10 cellular contexts compared by ENCODE assay signal in genomic region chr11:117833401-117833891, GRCh38. TPM values are rescaled to one million over a fixed set of nuclear protein-coding genes. Genes with fewer than 3 reads are reported as not detected.
DNase-seq lines count a peak whose midpoint lies in the region; ATAC-seq and TF ChIP-seq lines count a peak whose summit lies in the region.
"Had no signal": no experiment of that assay in that cellular context is flagged by ENCODE, and none has a peak within 500 bp of the region (broad histone marks: within the 10 kb centered on the region; RNA-seq: fewer than 3 reads in every experiment).

No MANE protein-coding gene starts in this region.

- H3K9me3 Mint-ChIP-seq in brain: no peaks in the 10 kb centered on the region
- H3K9me3 Mint-ChIP-seq in nephron: no peaks in the 10 kb centered on the region

- no peak overlapping the region for H3K4me3 Mint-ChIP-seq in brain
- peak overlapping the region in 1 of 3 experiments; percentile 76 for H3K4me3 Mint-ChIP-seq in nephron

- no peaks in the 10 kb centered on the region for H3K36me3 ChIP-seq in OCI-LY7 (ENCODE audit: insufficient read depth, low read length)

- CTCF ChIA-PET in OCI-LY7 (lab: Charles Lee; ENCODE audit: unreplicated experiment): interaction anchor here (1.4 kb wide), 1 partner anchor 113 kb away, joined by 3 read pairs; no protein-coding TSS in a partner anchor

- H3K36me3 Mint-ChIP-seq in brain: peaks cover 6% of the 10 kb centered on the region
- H3K36me3 Mint-ChIP-seq in nephron (ENCODE audit: low read depth): peaks cover 4% of the 10 kb centered on the region

- H3K4me3 ChIP-seq in OCI-LY7 (ENCODE audit: low read depth, low read length, poor library complexity, severe bottlenecking): no peak overlapping the region

- peak overlapping the region in 3 of 5 experiments; percentile 33 to 89 (median 87) for H3K27ac Mint-ChIP-seq in brain
- peak overlapping the region; percentile 65 to 99 (median 67) for H3K27ac Mint-ChIP-seq in nephron

- H3K4me1 Mint-ChIP-seq in brain (peaks cover 41% of the 10 kb centered on the region), nephron (peaks cover 33% of the 10 kb centered on the region)

- H3K27ac ChIP-seq in OCI-LY7 (ENCODE audit: low read depth, low read length, poor library complexity, severe bottlenecking): no peak overlapping the region

- POLR2A ChIA-PET in OCI-LY7 (lab: Charles Lee): interaction anchor here (1.8 kb wide), 1 partner anchor 10 kb away, joined by 4 read pairs; no protein-coding TSS in a partner anchor

- no peak for ATAC-seq in GM18873 (IDR thresholded peaks at IDR 0.05; ENCODE audit: low FRiP score, unreplicated experiment)
- no peak for ATAC-seq in HG02610 (IDR thresholded peaks at IDR 0.05; ENCODE audit: unreplicated experiment)
- ATAC-seq in GM18870 (IDR thresholded peaks at IDR 0.05; ENCODE audit: unreplicated experiment): no peak

- intact Hi-C loops in OCI-LY7 (cut with micrococcal nuclease; ENCODE audit: unreplicated experiment): no loop called here

- H3K9me2 ChIP-seq in OCI-LY7 (ENCODE audit: insufficient read depth, low read length): no peaks in the 10 kb centered on the region

- DNase-seq in DMS79 (lab: John Stamatoyannopoulos, UW): peak; percentile 98
- peak; percentile 98 for DNase-seq in NCI-H146 (lab: John Stamatoyannopoulos, UW)
- no peak for DNase-seq in OCI-LY7 (ENCODE audit: low spot score)

- H3K27me3 Mint-ChIP-seq in brain: peaks cover 4% of the 10 kb centered on the region
- H3K27me3 Mint-ChIP-seq in nephron (ENCODE audit: low read depth): peaks cover 3% of the 10 kb centered on the region

- H3K4me1 ChIP-seq in OCI-LY7 (ENCODE audit: insufficient read depth, low read length, poor library complexity, severe bottlenecking): no peaks in the 10 kb centered on the region

- H3K9me3 ChIP-seq in OCI-LY7 (ENCODE audit: low read length): no peaks in the 10 kb centered on the region

- no peak overlapping the region for H3K4me2 ChIP-seq in OCI-LY7 (ENCODE audit: low read length)

- no peak for TF ChIP-seq CTCF in brain (conservative IDR thresholded peaks at IDR 0.05)
- no peak for TF ChIP-seq CTCF in nephron (IDR thresholded peaks at IDR 0.05; ENCODE audit: unreplicated experiment in 3 of 3)
- TF ChIP-seq CTCF in OCI-LY7 (conservative IDR thresholded peaks at IDR 0.05; ENCODE audit: low read length): no peak

- BruUV-seq in OCI-LY7 (replicated peaks; lab: Mats Ljungman, UMichigan): no TSS peak

- H4K20me1 ChIP-seq in OCI-LY7 (ENCODE audit: insufficient read depth, low read length): no peaks in the 10 kb centered on the region

- H3K79me2 ChIP-seq in OCI-LY7 (ENCODE audit: insufficient read depth, low read depth, low read length): no peaks in the 10 kb centered on the region

- H2AFZ ChIP-seq in OCI-LY7 (ENCODE audit: low read length): no peak overlapping the region

RNA-seq across cellular contexts. Expression of gene FXYD2, which starts 8.9 kb away (rescaled TPM):
- 0.63 TPM for polyA plus RNA-seq in brain (ENCODE audit: insufficient read depth, low read depth, low replicate concordance)
- total RNA-seq in OCI-LY7 (2014; rRNA removed; shearing (Covaris generic)): not detected in 2 replicates
- not detected in 2 replicates for total RNA-seq in OCI-LY7 (2022)
- total RNA-seq: G401, RPMI7951 had no signal

RNA-seq across cellular contexts. Expression of gene DSCAML1, which starts 36.4 kb away (rescaled TPM):
- polyA plus RNA-seq in brain (ENCODE audit: insufficient read depth, low read depth, low replicate concordance): 9.6 TPM
- not detected in 2 replicates for total RNA-seq in OCI-LY7 (2014; rRNA removed; shearing (Covaris generic))
- not detected in 2 replicates for total RNA-seq in OCI-LY7 (2022)
- total RNA-seq: G401, RPMI7951 had no signal

RNA-seq across cellular contexts. Expression of gene FXYD6, which starts 43.0 kb away (rescaled TPM):
- polyA plus RNA-seq in brain (ENCODE audit: insufficient read depth, low read depth, low replicate concordance): 516 TPM
- total RNA-seq in OCI-LY7 (2014; rRNA removed; shearing (Covaris generic)): not detected in 2 replicates
- not detected in 2 replicates for total RNA-seq in OCI-LY7 (2022)
- total RNA-seq: G401 had no signal
